1 cellular context compared by ENCODE assay signal in the genomic region with DNA sequence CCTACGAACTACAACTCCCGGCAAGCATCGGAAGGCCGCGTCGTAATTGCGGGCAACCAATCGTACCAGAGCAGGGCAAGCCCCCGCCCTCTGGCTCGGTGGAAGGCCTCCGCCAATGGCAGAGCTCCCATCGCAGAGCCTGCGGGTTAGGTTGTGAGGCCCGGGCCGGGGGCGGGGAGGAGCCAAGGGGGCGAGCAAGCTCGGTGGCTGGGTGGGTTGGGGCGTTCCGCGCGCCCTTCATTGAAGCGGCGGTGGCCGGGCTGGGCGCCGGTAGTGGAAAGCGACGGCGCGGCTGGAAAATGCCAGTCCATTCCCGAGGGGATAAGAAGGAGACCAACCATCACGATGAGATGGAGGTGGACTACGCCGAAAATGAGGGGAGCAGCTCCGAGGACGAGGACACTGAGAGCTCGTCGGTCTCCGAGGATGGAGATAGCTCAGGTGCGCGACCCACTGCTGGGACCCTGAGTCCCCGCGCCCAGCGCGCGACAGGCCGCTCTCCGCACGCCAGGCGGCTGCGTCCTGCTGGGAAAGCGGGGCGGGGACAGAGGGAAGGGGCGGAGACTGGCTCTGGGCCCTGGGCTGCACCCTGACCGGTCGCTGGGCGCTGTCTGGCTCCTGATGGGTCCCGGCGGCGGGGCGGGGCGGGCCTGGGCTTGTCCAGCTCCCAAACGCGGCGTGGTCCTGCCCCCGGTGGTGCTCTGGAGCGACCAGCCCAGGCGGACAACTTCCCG.
TF ChIP-seq lines count a peak whose summit lies in the region.

Gene BRMS1L, plus strand, starts transcription at position 121 of the 734 bp plus-strand sequence. Its CDS starts 179 bp downstream, at position 300.

TF ChIP-seq in GM12878, 131 proteins besides CTCF, POLR2A, EP300 and RAD21 (continued from another document and continues in another):
- TF ChIP-seq, protein P1, sequence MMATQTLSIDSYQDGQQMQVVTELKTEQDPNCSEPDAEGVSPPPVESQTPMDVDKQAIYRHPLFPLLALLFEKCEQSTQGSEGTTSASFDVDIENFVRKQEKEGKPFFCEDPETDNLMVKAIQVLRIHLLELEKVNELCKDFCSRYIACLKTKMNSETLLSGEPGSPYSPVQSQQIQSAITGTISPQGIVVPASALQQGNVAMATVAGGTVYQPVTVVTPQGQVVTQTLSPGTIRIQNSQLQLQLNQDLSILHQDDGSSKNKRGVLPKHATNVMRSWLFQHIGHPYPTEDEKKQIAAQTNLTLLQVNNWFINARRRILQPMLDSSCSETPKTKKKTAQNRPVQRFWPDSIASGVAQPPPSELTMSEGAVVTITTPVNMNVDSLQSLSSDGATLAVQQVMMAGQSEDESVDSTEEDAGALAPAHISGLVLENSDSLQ (IDR thresholded peaks at IDR 0.05), result no peak
- TF ChIP-seq PML (IDR thresholded peaks at IDR 0.05; ENCODE audit: low read length) (peak; percentile 79; the same call in 1 of the 2 replicates), CUX1 (IDR thresholded peaks at IDR 0.05; ENCODE audit: insufficient replicate concordance, low read depth, low read length) (no peak), NKRF (conservative IDR thresholded peaks at IDR 0.05) (peak; percentile 69), STAT3 (IDR thresholded peaks at IDR 0.05; ENCODE audit: low read depth, low read length) (no peak), TCF3 (IDR thresholded peaks at IDR 0.05; ENCODE audit: borderline replicate concordance, insufficient read depth, low read depth, low read length) (no peak), MYC (IDR thresholded peaks at IDR 0.05; ENCODE audit: insufficient read depth, insufficient read length, insufficient replicate concordance, low read length, severe bottlenecking) (no peak), SREBF1 (IDR thresholded peaks at IDR 0.05; ENCODE audit: low read length) (no peak), GATAD2B (conservative IDR thresholded peaks at IDR 0.05; ENCODE audit: low read depth) (peak; percentile 84), ZNF24 (IDR thresholded peaks at IDR 0.05) (no peak), ZSCAN29 (IDR thresholded peaks at IDR 0.05) (no peak), RCOR1 (conservative IDR thresholded peaks at IDR 0.05; ENCODE audit: low read depth, low read length) (no peak), MXI1 (IDR thresholded peaks at IDR 0.05; ENCODE audit: low read depth, low read length) (no peak; the same call in 1 of the 2 replicates), LARP7 (IDR thresholded peaks at IDR 0.05) (peak; percentile 63), BHLHE40 (IDR thresholded peaks at IDR 0.05; ENCODE audit: borderline replicate concordance in 1 of 2, low read depth in 2 of 2, low read length in 1 of 2) (peak in 1 of 2 experiments; percentile 27; a peak in 2 of 4 replicates), NFIC (IDR thresholded peaks at IDR 0.05; ENCODE audit: low read depth, low read length) (no peak), PBX3 (IDR thresholded peaks at IDR 0.05; ENCODE audit: insufficient replicate concordance, low read depth, low read length) (no peak), ZNF592 (IDR thresholded peaks at IDR 0.05) (no peak), NFXL1 (IDR thresholded peaks at IDR 0.05; ENCODE audit: borderline replicate concordance) (no peak), CREM (IDR thresholded peaks at IDR 0.05; ENCODE audit: low read depth) (peak; percentile 97), DPF2 (IDR thresholded peaks at IDR 0.05) (peak; percentile 78), EGR1 (IDR thresholded peaks at IDR 0.05; ENCODE audit: borderline replicate concordance in 1 of 2, low read depth in 2 of 2, low read length in 2 of 2) (peak in 1 of 2 experiments; percentile 66; a peak in 1 of 3 replicates), POLR2AphosphoS2 (IDR thresholded peaks at IDR 0.05; ENCODE audit: low read depth, low read length) (peak; percentile 67; the same call in 1 of the 2 replicates), NFYA (IDR thresholded peaks at IDR 0.05; ENCODE audit: borderline replicate concordance, low read depth, low read length) (no peak), HDAC2 (IDR thresholded peaks at IDR 0.05) (no peak), SMC3 (IDR thresholded peaks at IDR 0.05; ENCODE audit: borderline replicate concordance, low read length) (no peak), NBN (IDR thresholded peaks at IDR 0.05) (peak; percentile 85), ASH2L (IDR thresholded peaks at IDR 0.05; ENCODE audit: borderline replicate concordance, low read depth) (no peak), ZNF384 (IDR thresholded peaks at IDR 0.05; ENCODE audit: borderline replicate concordance, low read depth, low read length) (no peak), KDM1A (IDR thresholded peaks at IDR 0.05; ENCODE audit: borderline replicate concordance) (no peak), FOS (IDR thresholded peaks at IDR 0.05; ENCODE audit: borderline replicate concordance, extremely low read depth, insufficient read length) (no peak), CHD1 (IDR thresholded peaks at IDR 0.05; ENCODE audit: low read depth, low read length) (peak; percentile 89; the same call in 1 of the 2 replicates), PAX5 (IDR thresholded peaks at IDR 0.05; ENCODE audit: borderline replicate concordance, low read depth, low read length) (no peak; the same call in 1 of the 2 replicates), SMAD5 (IDR thresholded peaks at IDR 0.05; ENCODE audit: low read depth) (no peak; the same call in 1 of the 2 replicates), RUNX3 (IDR thresholded peaks at IDR 0.05; ENCODE audit: low read length) (no peak; the same call in 1 of the 2 replicates), CBFB (IDR thresholded peaks at IDR 0.05; ENCODE audit: low read depth) (no peak)
- TF ChIP-seq, protein P2, sequence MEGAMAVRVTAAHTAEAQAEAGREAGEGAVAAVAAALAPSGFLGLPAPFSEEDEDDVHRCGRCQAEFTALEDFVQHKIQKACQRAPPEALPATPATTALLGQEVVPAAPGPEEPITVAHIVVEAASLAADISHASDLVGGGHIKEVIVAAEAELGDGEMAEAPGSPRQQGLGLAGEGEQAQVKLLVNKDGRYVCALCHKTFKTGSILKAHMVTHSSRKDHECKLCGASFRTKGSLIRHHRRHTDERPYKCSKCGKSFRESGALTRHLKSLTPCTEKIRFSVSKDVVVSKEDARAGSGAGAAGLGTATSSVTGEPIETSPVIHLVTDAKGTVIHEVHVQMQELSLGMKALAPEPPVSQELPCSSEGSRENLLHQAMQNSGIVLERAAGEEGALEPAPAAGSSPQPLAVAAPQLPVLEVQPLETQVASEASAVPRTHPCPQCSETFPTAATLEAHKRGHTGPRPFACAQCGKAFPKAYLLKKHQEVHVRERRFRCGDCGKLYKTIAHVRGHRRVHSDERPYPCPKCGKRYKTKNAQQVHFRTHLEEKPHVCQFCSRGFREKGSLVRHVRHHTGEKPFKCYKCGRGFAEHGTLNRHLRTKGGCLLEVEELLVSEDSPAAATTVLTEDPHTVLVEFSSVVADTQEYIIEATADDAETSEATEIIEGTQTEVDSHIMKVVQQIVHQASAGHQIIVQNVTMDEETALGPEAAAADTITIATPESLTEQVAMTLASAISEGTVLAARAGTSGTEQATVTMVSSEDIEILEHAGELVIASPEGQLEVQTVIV (IDR thresholded peaks at IDR 0.05; ENCODE audit: borderline replicate concordance, partially characterized antibody), result no peak
- TF ChIP-seq, protein P3, sequence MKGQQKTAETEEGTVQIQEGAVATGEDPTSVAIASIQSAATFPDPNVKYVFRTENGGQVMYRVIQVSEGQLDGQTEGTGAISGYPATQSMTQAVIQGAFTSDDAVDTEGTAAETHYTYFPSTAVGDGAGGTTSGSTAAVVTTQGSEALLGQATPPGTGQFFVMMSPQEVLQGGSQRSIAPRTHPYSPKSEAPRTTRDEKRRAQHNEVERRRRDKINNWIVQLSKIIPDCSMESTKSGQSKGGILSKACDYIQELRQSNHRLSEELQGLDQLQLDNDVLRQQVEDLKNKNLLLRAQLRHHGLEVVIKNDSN (IDR thresholded peaks at IDR 0.05; ENCODE audit: borderline replicate concordance, extremely low read length, insufficient read depth, low read depth, low read length), result no peak
- TF ChIP-seq, protein P4, sequence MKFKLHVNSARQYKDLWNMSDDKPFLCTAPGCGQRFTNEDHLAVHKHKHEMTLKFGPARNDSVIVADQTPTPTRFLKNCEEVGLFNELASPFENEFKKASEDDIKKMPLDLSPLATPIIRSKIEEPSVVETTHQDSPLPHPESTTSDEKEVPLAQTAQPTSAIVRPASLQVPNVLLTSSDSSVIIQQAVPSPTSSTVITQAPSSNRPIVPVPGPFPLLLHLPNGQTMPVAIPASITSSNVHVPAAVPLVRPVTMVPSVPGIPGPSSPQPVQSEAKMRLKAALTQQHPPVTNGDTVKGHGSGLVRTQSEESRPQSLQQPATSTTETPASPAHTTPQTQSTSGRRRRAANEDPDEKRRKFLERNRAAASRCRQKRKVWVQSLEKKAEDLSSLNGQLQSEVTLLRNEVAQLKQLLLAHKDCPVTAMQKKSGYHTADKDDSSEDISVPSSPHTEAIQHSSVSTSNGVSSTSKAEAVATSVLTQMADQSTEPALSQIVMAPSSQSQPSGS (IDR thresholded peaks at IDR 0.05; ENCODE audit: low read length), result no peak
